Comparison of ENCODE assay signal across 13 cellular contexts in the genomic region with DNA sequence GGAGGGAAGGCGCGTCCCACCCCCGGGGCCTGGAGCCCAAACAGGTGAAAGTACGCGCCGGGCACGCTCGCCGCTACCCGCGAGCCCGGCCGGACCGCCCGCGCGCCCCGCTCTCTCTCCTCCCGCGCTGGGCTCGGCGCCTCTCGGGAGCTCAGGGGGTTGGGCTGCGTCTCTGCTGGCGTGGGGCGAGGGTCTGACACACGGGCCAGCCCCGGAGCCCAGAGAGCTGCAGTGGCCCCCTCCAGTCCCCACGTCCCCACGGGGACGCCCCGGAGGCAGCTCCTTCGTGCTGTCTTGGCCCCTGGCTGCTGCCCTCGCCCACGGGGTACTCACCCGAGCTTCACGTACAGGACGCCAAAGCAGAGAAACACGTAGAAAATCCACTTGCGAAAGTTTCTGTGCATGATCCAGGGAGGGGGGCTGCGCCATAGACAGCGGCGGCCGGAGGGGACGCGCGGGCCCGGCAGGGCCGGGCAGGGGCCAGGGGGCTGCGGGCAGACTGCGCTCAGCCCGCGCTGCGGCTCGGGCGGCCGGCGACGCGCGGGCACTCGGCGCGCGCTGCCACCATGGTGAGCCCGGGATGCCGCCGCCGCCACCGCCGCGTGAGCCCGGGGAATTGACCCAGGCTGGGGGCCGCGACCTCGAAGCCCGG. TPM values are rescaled to one million over a fixed set of nuclear protein-coding genes. Genes with fewer than 3 reads are reported as not detected.
DNase-seq lines count a peak whose midpoint lies in the region; ATAC-seq, FAIRE-seq and TF ChIP-seq lines count a peak whose summit lies in the region.
"Had no signal": no experiment of that assay in that cellular context is flagged by ENCODE, and none has a peak within 500 bp of the region (broad histone marks: within the 10 kb centered on the region; RNA-seq: fewer than 3 reads in every experiment).

No MANE protein-coding gene starts in this region.

- no peak overlapping the region for H4K8ac ChIP-seq in IMR-90 (ENCODE audit: low read depth in 2 of 2, low read length in 2 of 2)

- no peak overlapping the region for H2AK5ac ChIP-seq in IMR-90 (ENCODE audit: low read depth, low read length)

- TF ChIP-seq POLR2A in IMR-90 (IDR thresholded peaks at IDR 0.05; ENCODE audit: low read depth, low read length): no peak

- H3K27me3 ChIP-seq in BJ (ENCODE audit: control insufficient read depth, insufficient read depth, low read length) (peaks cover 36% of the 10 kb centered on the region), IMR-90 (ENCODE audit: control insufficient read depth, insufficient read depth, low read length) (peaks cover 65% of the 10 kb centered on the region), neural cell (ENCODE audit: insufficient read depth, low read depth, low read length) (peaks cover 61% of the 10 kb centered on the region)
- peaks cover 47% of the 10 kb centered on the region for H3K27me3 ChIP-seq in effector memory CD4-positive, alpha-beta T cell (replicated peaks; ENCODE audit: control insufficient read depth, insufficient read depth, low read length, poor library complexity, severe bottlenecking)

- H4K91ac ChIP-seq in IMR-90 (ENCODE audit: insufficient read depth, low read depth, low read length): no peak overlapping the region

- no peak overlapping the region for H2BK5ac ChIP-seq in IMR-90 (ENCODE audit: low read depth, low read length, poor library complexity, severe bottlenecking)

- no peak overlapping the region for H2BK20ac ChIP-seq in IMR-90 (ENCODE audit: low read depth, low read length)

- no peaks in the 10 kb centered on the region for H3K9me3 ChIP-seq in IMR-90 (ENCODE audit: control insufficient read depth, insufficient read depth, low read length)
- H3K9me3 ChIP-seq in effector memory CD4-positive, alpha-beta T cell (ENCODE audit: control insufficient read depth, low read length): no peaks in the 10 kb centered on the region
- H3K9me3 ChIP-seq in neural cell (ENCODE audit: low read length): no peaks in the 10 kb centered on the region

- 0% methylated on average over 29 of the region's 77 CpGs; no CpG with 5 or more reads in 1 of the 2 experiments for WGBS in IMR-90 (ENCODE audit: extremely low coverage in 2 of 2, insufficient read length in 1 of 2), 2 experiments

- no peak overlapping the region for H2AK9ac ChIP-seq in IMR-90 (replicated peaks; ENCODE audit: low read depth, low read length, poor library complexity)

- H3K9me1 ChIP-seq in IMR-90 (ENCODE audit: insufficient read depth, low read length): peaks cover 17% of the 10 kb centered on the region

- H3K9ac ChIP-seq in IMR-90 (ENCODE audit: low read depth, low read length) (no peak overlapping the region), neural cell (ENCODE audit: low read length) (peak overlapping the region; percentile 12)

- H3K23ac ChIP-seq in IMR-90 (ENCODE audit: low read depth, low read length): no peak overlapping the region

- H2BK120ac ChIP-seq in IMR-90 (ENCODE audit: low read depth, low read length): no peak overlapping the region

- no TSS peak for BruUV-seq in IMR-90 (replicated peaks; lab: Mats Ljungman, UMichigan)

- no peak overlapping the region for H3K56ac ChIP-seq in IMR-90 (ENCODE audit: extremely low read depth, insufficient read depth, low read length)

- H3K4me2 ChIP-seq in IMR-90 (ENCODE audit: low read depth, low read length) (peak overlapping the region; percentile 63; the same call in 1 of the 2 replicates), neural cell (ENCODE audit: low read length) (peak overlapping the region; percentile 35)

- H3F3A ChIP-seq in neural cell (ENCODE audit: insufficient read depth, low read length, poor library complexity, severe bottlenecking): no peaks in the 10 kb centered on the region

- no peak overlapping the region for H3K4ac ChIP-seq in IMR-90 (ENCODE audit: low read depth, low read length)

- H3K18ac ChIP-seq in IMR-90 (ENCODE audit: low read depth, low read length): no peak overlapping the region

- H3K9me2 ChIP-seq in neural cell (ENCODE audit: insufficient read depth, low read length): no peaks in the 10 kb centered on the region

- CTCF ChIA-PET in BJ (lab: Yijun Ruan, JAX): interaction anchor here (0.8 to 1.0 kb wide), 2 partner anchors 325 to 402 kb away, joined by 3 read pairs; no protein-coding TSS in a partner anchor
- CTCF ChIA-PET in IMR-90 (lab: Yijun Ruan, JAX): interaction anchor here (0.7 kb wide), 1 partner anchor 112 kb away, joined by 3 read pairs; no protein-coding TSS in a partner anchor

- H4K5ac ChIP-seq in IMR-90 (ENCODE audit: low read depth, low read length): no peak overlapping the region

- H3K79me1 ChIP-seq in IMR-90 (ENCODE audit: low read depth in 1 of 2, low read length in 2 of 2): no peaks in the 10 kb centered on the region

- H3K4me1 ChIP-seq in IMR-90 (ENCODE audit: control insufficient read depth, insufficient read depth, low read length): peaks cover 5% of the 10 kb centered on the region
- H3K4me1 ChIP-seq in effector memory CD4-positive, alpha-beta T cell (ENCODE audit: control insufficient read depth, insufficient read depth, low read length, poor library complexity, severe bottlenecking): peaks cover 22% of the 10 kb centered on the region

- no peak for TF ChIP-seq EP300 in neural cell (conservative IDR thresholded peaks at IDR 0.05; ENCODE audit: poor library complexity, severe bottlenecking)

- in situ Hi-C loops in IMR-90 (cut with MboI; ENCODE audit: low sequenced_read_pairs): no loop called here

- intact Hi-C loops in IMR-90 (cut with micrococcal nuclease): no loop called here

- no peak for FAIRE-seq in urothelium cell line (lab: Jason Lieb, UNC)

- DNase-seq in BJ (ENCODE audit: low read depth) (no peak), IMR-90 (no peak), NCI-H2081 (lab: John Stamatoyannopoulos, UW) (no peak), urothelium cell line (ENCODE audit: low spot score) (no peak)
- DNase-seq in effector memory CD4-positive, alpha-beta T cell: no peak
- DNase-seq: stimulated activated naive CD8-positive, alpha-beta T cell treated with anti-CD3 and anti-CD28 coated beads, Interleukin-15, Interleukin-2, amounts not matched to agents 100 U/mL and 50 U/mL, for 24 hours; T-helper 1 cell had no signal

- H3K79me2 ChIP-seq in neural cell (replicated peaks; ENCODE audit: insufficient read depth, low read length): no peaks in the 10 kb centered on the region

- no peak for TF ChIP-seq CTCF in BJ (IDR thresholded peaks at IDR 0.05; ENCODE audit: insufficient read depth, low read depth, low read length)
- no peak for TF ChIP-seq CTCF in IMR-90 (conservative IDR thresholded peaks at IDR 0.05; ENCODE audit: low read depth, low read length)
- no peak for TF ChIP-seq CTCF in neural cell (IDR thresholded peaks at IDR 0.05; ENCODE audit: poor library complexity, severe bottlenecking)

- H2BK15ac ChIP-seq in IMR-90 (ENCODE audit: low read depth, low read length): no peak overlapping the region

- H4K20me1 ChIP-seq in IMR-90 (ENCODE audit: insufficient read depth, low read length) (peaks cover 34% of the 10 kb centered on the region), neural cell (ENCODE audit: insufficient read depth) (no peaks in the 10 kb centered on the region)

- H2AFZ ChIP-seq in IMR-90 (replicated peaks; ENCODE audit: low read length, poor library complexity) (peak overlapping the region; percentile 18), neural cell (ENCODE audit: low read depth, low read length) (no peak overlapping the region)

- POLR2A ChIA-PET in BJ (lab: Charles Lee): interaction anchor here (0.5 kb wide), 1 partner anchor 118 kb away, joined by 3 read pairs; no protein-coding TSS in a partner anchor
- POLR2A ChIA-PET in IMR-90 (lab: Charles Lee; ENCODE audit: unreplicated experiment): no interaction called here

- TF ChIP-seq RAD21 in IMR-90 (IDR thresholded peaks at IDR 0.05; ENCODE audit: low read length): no peak
- no peak for TF ChIP-seq RAD21 in neural cell (conservative IDR thresholded peaks at IDR 0.05)

- H3K14ac ChIP-seq in IMR-90 (replicated peaks; ENCODE audit: low read depth, low read length): no peak overlapping the region

- dilution Hi-C loops in IMR-90 (cut with HindIII; ENCODE audit: low sequenced_read_pairs, unreplicated experiment): no loop called here

- ATAC-seq in IMR-90 (ENCODE audit: low read depth): no peak
- ATAC-seq in HG03460 (IDR thresholded peaks at IDR 0.05; ENCODE audit: unreplicated experiment): no peak
- ATAC-seq in HG02970 (IDR thresholded peaks at IDR 0.05; ENCODE audit: low FRiP score, unreplicated experiment): no peak
- ATAC-seq: stimulated activated naive CD8-positive, alpha-beta T cell treated with anti-CD3 and anti-CD28 coated beads, Interleukin-15, Interleukin-2, amounts not matched to agents 100 U/mL and 50 U/mL, for 24 hours had no signal

- no peaks in the 10 kb centered on the region for H3K36me3 ChIP-seq in BJ (ENCODE audit: control insufficient read depth, insufficient read depth, low read length)
- H3K36me3 ChIP-seq in IMR-90 (ENCODE audit: control insufficient read depth, insufficient read depth, low read length): no peaks in the 10 kb centered on the region
- H3K36me3 ChIP-seq in effector memory CD4-positive, alpha-beta T cell (ENCODE audit: control insufficient read depth, insufficient read depth, low read length): no peaks in the 10 kb centered on the region
- no peaks in the 10 kb centered on the region for H3K36me3 ChIP-seq in neural cell (ENCODE audit: insufficient read depth, low read length)

- H3K4me3 ChIP-seq in BJ (ENCODE audit: low read depth, low read length): 0 out of 2 replicates have a peak overlapping the region, but pooled peaks have one; percentile 3
- H3K4me3 ChIP-seq in IMR-90 (ENCODE audit: insufficient read depth, low read depth, low read length): peak overlapping the region; percentile 21
- peak overlapping the region; percentile 25 for H3K4me3 ChIP-seq in effector memory CD4-positive, alpha-beta T cell (ENCODE audit: insufficient read depth, low read depth, low read length, poor library complexity, severe bottlenecking)
- H3K4me3 ChIP-seq in neural cell (ENCODE audit: low read length): peak overlapping the region; percentile 74

- H3K27ac ChIP-seq in IMR-90 (ENCODE audit: insufficient read depth, low read length): no peak overlapping the region
- no peak overlapping the region for H3K27ac ChIP-seq in effector memory CD4-positive, alpha-beta T cell (ENCODE audit: insufficient read depth, low read length, poor library complexity, severe bottlenecking)
- no peak overlapping the region for H3K27ac ChIP-seq in neural cell (ENCODE audit: low read length)
- H3K27ac ChIP-seq: foreskin keratinocyte had no signal

TF ChIP-seq in IMR-90, 13 proteins besides CTCF, POLR2A, EP300 and RAD21 (continues in another document):
- no peak for TF ChIP-seq NFE2L2 (IDR thresholded peaks at IDR 0.05; ENCODE audit: low read depth, low read length)

TF ChIP-seq in neural cell, 6 proteins besides CTCF, POLR2A, EP300 and RAD21 (continues in another document):
- no peak for TF ChIP-seq MXI1 (conservative IDR thresholded peaks at IDR 0.05; ENCODE audit: poor library complexity, severe bottlenecking)

RNA-seq across cellular contexts. Expression of a gene that starts 0.5 kb away (rescaled TPM):
- polyA plus RNA-seq in BJ (2011; rRNA removed): 0.04 TPM in 1 of 2 replicates, not detected in the other
- not detected in 2 replicates for polyA minus RNA-seq in BJ (2011; rRNA and poly(A)+ RNA removed)
- total RNA-seq in IMR-90 (2012; rRNA removed): under 0.01 TPM in 2 replicates
- polyA plus RNA-seq in IMR-90 (2012; rRNA removed): 0.15 and 0.16 TPM in 2 replicates
- polyA plus RNA-seq in IMR-90 (2012; cell fraction: cytosol; rRNA removed): 0.21 and 0.23 TPM in 2 replicates
- 0.10 and 0.15 TPM in 2 replicates for polyA plus RNA-seq in IMR-90 (2012; cell fraction: nucleus; rRNA removed; ENCODE audit: low replicate concordance)
- 0.16 and 0.24 TPM in 2 replicates for polyA plus RNA-seq in neural cell
- polyA minus RNA-seq in neural cell: 0.24 and 0.58 TPM in 2 replicates
- total RNA-seq: activated T-helper 2 cell treated with anti-CD3 and anti-CD28 coated beads, Interferon-gamma antibody, Interleukin-2, Interleukin-4, amounts not matched to agents 10 μg/mL and 5 μg/mL and 100 μg/mL, durations not matched to agents 14 hours and 24 hours and 36 hours; posterior vena cava had no signal

Comparison
In these comparisons a context has a peak if more than half of its experiments do, and no peak if none do; other contexts are left out.
1. H3K4me3 ChIP-seq: peak in every context shown above with its lines; median percentile 74 in neural cell; 25 in effector memory CD4-positive, alpha-beta T cell; 21 in IMR-90; 3 in BJ.